1 cellular context compared by ENCODE assay signal in the genomic region with DNA sequence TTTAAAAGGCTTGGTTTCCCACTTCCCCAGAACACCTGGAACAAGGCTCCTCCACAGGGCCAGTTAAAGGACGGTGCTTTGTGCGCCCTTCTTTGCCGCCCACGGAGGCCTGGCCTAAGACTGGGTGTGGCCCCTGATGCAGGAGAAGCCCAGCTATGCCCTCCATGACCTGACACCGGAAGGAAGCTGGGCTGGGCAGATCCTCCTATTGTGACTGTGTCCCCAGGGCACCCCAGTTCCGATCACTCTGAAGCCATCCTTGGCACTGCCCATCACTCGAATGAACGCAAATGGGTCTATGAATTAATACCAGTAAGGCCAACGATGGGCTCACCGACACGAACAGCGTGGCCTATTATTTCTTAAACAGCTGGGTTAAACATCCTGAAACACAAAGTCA.
TF ChIP-seq lines count a peak whose summit lies in the region.

No MANE protein-coding gene starts in this region.

TF ChIP-seq in K562, 482 proteins besides CTCF, POLR2A, EP300 and RAD21:
- no peak for TF ChIP-seq SIX5 (IDR thresholded peaks at IDR 0.05; ENCODE audit: borderline replicate concordance in 1 of 2, insufficient read depth in 1 of 2, low read depth in 1 of 2, low read length in 2 of 2)
- no peak for TF ChIP-seq POLR2AphosphoS2 (IDR thresholded peaks at IDR 0.05; ENCODE audit: low read length)
- no peak for TF ChIP-seq FOXK2 (conservative IDR thresholded peaks at IDR 0.05 in 1 of 2, IDR thresholded peaks at IDR 0.05 in 1 of 2; ENCODE audit: low read depth in 2 of 2)
- no peak for TF ChIP-seq EP400 (IDR thresholded peaks at IDR 0.05)
- peak; percentile 29; the same call in 1 of the 2 replicates for TF ChIP-seq EGR1 (conservative IDR thresholded peaks at IDR 0.05)
- no peak for TF ChIP-seq SMAD2 (IDR thresholded peaks at IDR 0.05; ENCODE audit: low read depth, low read length)
- TF ChIP-seq NBN (IDR thresholded peaks at IDR 0.05; ENCODE audit: low read depth) = no peak
